Comparison of ENCODE assay signal across 8 cellular contexts in genomic region chr14:90398841-90399540, GRCh38. TPM values are rescaled to one million over a fixed set of nuclear protein-coding genes. Genes with fewer than 3 reads are reported as not detected.
DNase-seq lines count a peak whose midpoint lies in the region; TF ChIP-seq lines count a peak whose summit lies in the region.

No MANE protein-coding gene starts in this region.

- CTCF ChIA-PET in OCI-LY7 (lab: Charles Lee; ENCODE audit: unreplicated experiment), result interaction anchor here (1.3 to 1.4 kb wide), 2 partner anchors 109 to 298 kb away, joined by 4 to 5 read pairs; no protein-coding TSS in a partner anchor

- no CpG with 5 or more reads among the region's 8 CpGs for WGBS in trophoblast cell (ENCODE audit: extremely low coverage, insufficient coverage, insufficient read length)

- no peak overlapping the region for H4K91ac ChIP-seq in trophoblast cell (ENCODE audit: low read depth, low read length)

- no peak overlapping the region for H2BK120ac ChIP-seq in trophoblast cell (ENCODE audit: insufficient read depth, low read length, poor library complexity)

- TF ChIP-seq CTCF in OCI-LY7 (conservative IDR thresholded peaks at IDR 0.05; ENCODE audit: low read length) (no peak), epithelial cell of esophagus (IDR thresholded peaks at IDR 0.05; ENCODE audit: insufficient read depth, low read depth, low read length, missing control alignments) (no peak)

- BruUV-seq in OCI-LY7 (replicated peaks; lab: Mats Ljungman, UMichigan), result no TSS peak

- H3K27me3 ChIP-seq in trophoblast cell (ENCODE audit: insufficient read depth, low read length), result no peaks in the 10 kb centered on the region

- no peak overlapping the region for H3K14ac ChIP-seq in trophoblast cell (ENCODE audit: low read length)

- intact Hi-C loops in OCI-LY7 (cut with micrococcal nuclease; ENCODE audit: unreplicated experiment), result loop anchor here (1.0 to 5.0 kb wide), 5 partner anchors 142 to 663 kb away; partner anchors contain the start of genes PSMC1, RPS6KA5 and TDP1

- H3K23ac ChIP-seq in trophoblast cell (ENCODE audit: low read length), result no peak overlapping the region

- peaks cover 28% of the 10 kb centered on the region for H4K20me1 ChIP-seq in OCI-LY7 (ENCODE audit: insufficient read depth, low read length)

- H4K8ac ChIP-seq in trophoblast cell (ENCODE audit: low read depth, low read length), result no peak overlapping the region

- H2BK5ac ChIP-seq in trophoblast cell (ENCODE audit: low read depth, low read length, poor library complexity), result no peak overlapping the region

- H3K4ac ChIP-seq in trophoblast cell (ENCODE audit: low read depth, low read length), result no peak overlapping the region

- no peak overlapping the region for H2BK12ac ChIP-seq in trophoblast cell (ENCODE audit: low read length)

- H3K4me3 ChIP-seq in OCI-LY7 (ENCODE audit: low read depth, low read length, poor library complexity, severe bottlenecking), result peak overlapping the region; percentile 100
- peak overlapping the region; percentile 95 for H3K4me3 ChIP-seq in epithelial cell of esophagus (ENCODE audit: low read length)
- no peak overlapping the region for H3K4me3 ChIP-seq in trophoblast cell (ENCODE audit: low read depth, low read length)

- peaks cover 9% of the 10 kb centered on the region for H3K79me1 ChIP-seq in trophoblast cell (ENCODE audit: low read length)

- H3K4me1 ChIP-seq in ES-I3 (ENCODE audit: insufficient read depth, low read length), result peaks cover 7% of the 10 kb centered on the region
- H3K4me1 ChIP-seq in OCI-LY7 (ENCODE audit: insufficient read depth, low read length, poor library complexity, severe bottlenecking), result peaks cover 20% of the 10 kb centered on the region
- H3K4me1 ChIP-seq in trophoblast cell (ENCODE audit: control insufficient read depth in 1 of 2, insufficient read depth in 2 of 2, low read length in 2 of 2), result peaks cover 0 to 5% of the 10 kb centered on the region in 2 experiments

- DNase-seq in OCI-LY7 (ENCODE audit: low spot score) (no peak), epithelial cell of esophagus (ENCODE audit: low read depth) (peak; percentile 29), trophoblast cell (peak in 1 of 2 donors; percentile 36), SW 1271 (lab: John Stamatoyannopoulos, UW) (no peak), NCI-H1048 (lab: John Stamatoyannopoulos, UW) (no peak), MV-4-11 (lab: John Stamatoyannopoulos, UW) (no peak), NCI-H226 (no peak)

- H2AFZ ChIP-seq in OCI-LY7 (ENCODE audit: low read length) (no peak overlapping the region), trophoblast cell (ENCODE audit: insufficient read depth, low read length, poor library complexity) (no peak overlapping the region)

- H3K4me2 ChIP-seq in OCI-LY7 (ENCODE audit: low read length) (peak overlapping the region; percentile 85), trophoblast cell (ENCODE audit: low read length) (peak overlapping the region; percentile 79)

- H3K18ac ChIP-seq in trophoblast cell (ENCODE audit: low read length), result no peak overlapping the region

- H3K27ac ChIP-seq in OCI-LY7 (ENCODE audit: low read depth, low read length, poor library complexity, severe bottlenecking), result peak overlapping the region; percentile 79
- H3K27ac ChIP-seq in trophoblast cell (ENCODE audit: low read depth, low read length), result no peak overlapping the region

- H3K36me3 ChIP-seq in ES-I3 (ENCODE audit: insufficient read depth, low read length), result peaks cover 32% of the 10 kb centered on the region
- H3K36me3 ChIP-seq in OCI-LY7 (ENCODE audit: insufficient read depth, low read length), result peaks cover 48% of the 10 kb centered on the region
- H3K36me3 ChIP-seq in trophoblast cell (ENCODE audit: control insufficient read depth in 1 of 2, insufficient read depth in 2 of 2, low read length in 2 of 2), result peaks cover 12 to 31% of the 10 kb centered on the region in 2 experiments

- H3K9ac ChIP-seq in ES-I3 (ENCODE audit: low read depth, low read length) (peak overlapping the region; percentile 55), trophoblast cell (ENCODE audit: low read length) (no peak overlapping the region)

- no peaks in the 10 kb centered on the region for H3K9me2 ChIP-seq in OCI-LY7 (ENCODE audit: insufficient read depth, low read length)

- no peak overlapping the region for H4K12ac ChIP-seq in trophoblast cell (ENCODE audit: low read depth, low read length)

- no peaks in the 10 kb centered on the region for H3K9me3 ChIP-seq in ES-I3 (ENCODE audit: control insufficient read depth, insufficient read depth, low read length)
- no peaks in the 10 kb centered on the region for H3K9me3 ChIP-seq in OCI-LY7 (ENCODE audit: low read length)
- no peaks in the 10 kb centered on the region for H3K9me3 ChIP-seq in trophoblast cell (ENCODE audit: insufficient read depth, low read depth, low read length)

- peaks cover 38% of the 10 kb centered on the region for H3K79me2 ChIP-seq in OCI-LY7 (ENCODE audit: insufficient read depth, low read depth, low read length)
- H3K79me2 ChIP-seq in trophoblast cell (ENCODE audit: control insufficient read depth, insufficient read depth, low read length, poor library complexity), result peaks cover 18% of the 10 kb centered on the region

- POLR2A ChIA-PET in OCI-LY7 (lab: Charles Lee), result interaction anchor here (1.0 to 1.2 kb wide), 2 partner anchors 18 to 361 kb away, joined by 3 read pairs; no protein-coding TSS in a partner anchor

- no peak overlapping the region for H2AK5ac ChIP-seq in trophoblast cell (ENCODE audit: low read length)

RNA-seq across cellular contexts. Expression of gene CALM1, which starts 2.2 kb away (rescaled TPM):
- total RNA-seq in OCI-LY7 (2014; rRNA removed; shearing (Covaris generic)), result 311 and 323 TPM in 2 replicates
- total RNA-seq in OCI-LY7 (2022), result 282 and 288 TPM in 2 replicates
- 518 and 520 TPM in 2 replicates for polyA plus RNA-seq in trophoblast cell (2013)
